Comparison of ENCODE assay signal across 17 cellular contexts in genomic region chr1:54267815-54268551, GRCh38.
DNase-seq lines count a peak whose midpoint lies in the region; ATAC-seq and TF ChIP-seq lines count a peak whose summit lies in the region.
"Had no signal": no experiment of that assay in that cellular context is flagged by ENCODE, and none has a peak within 500 bp of the region (broad histone marks: within the 10 kb centered on the region; RNA-seq: fewer than 3 reads in every experiment).

No MANE protein-coding gene starts in this region.

- H3K4me1 Mint-ChIP-seq in H9 (peaks cover 9 to 13% of the 10 kb centered on the region in 2 experiments), T-helper 17 cell (peaks cover 43% of the 10 kb centered on the region), endodermal cell (peaks cover 12% of the 10 kb centered on the region), immature natural killer cell (peaks cover 78 to 85% of the 10 kb centered on the region in 2 donors)
- H3K4me1 Mint-ChIP-seq in stimulated activated effector memory CD8-positive, alpha-beta T cell treated with anti-CD3 and anti-CD28 coated beads, Interleukin-12 subunit alpha, Interleukin-12 subunit beta, amount 100 ng/mL, for 72 hours = peaks cover 57% of the 10 kb centered on the region
- H3K4me1 Mint-ChIP-seq: CD14-positive monocyte had no signal

- H3K4me2 ChIP-seq in H9 (ENCODE audit: insufficient read depth, insufficient read length, low read length) = no peak overlapping the region
- H3K4me2 ChIP-seq: GM23338 had no signal

- no peaks in the 10 kb centered on the region for H3K23me2 ChIP-seq in H9 (ENCODE audit: insufficient read length, low read depth, low read length, poor library complexity, severe bottlenecking)

- TF ChIP-seq CTCF in H9 (conservative IDR thresholded peaks at IDR 0.05) (no peak), endodermal cell (conservative IDR thresholded peaks at IDR 0.05) (no peak), RWPE1 (conservative IDR thresholded peaks at IDR 0.05; ENCODE audit: low read depth) (no peak)

- no peak overlapping the region for H3K14ac ChIP-seq in H9 (ENCODE audit: insufficient read depth, low read length)

- no peak overlapping the region for H3K4me3 Mint-ChIP-seq in H9
- no peak overlapping the region for H3K4me3 Mint-ChIP-seq in T-helper 17 cell
- no peak overlapping the region for H3K4me3 Mint-ChIP-seq in endodermal cell
- H3K4me3 Mint-ChIP-seq in stimulated activated effector memory CD8-positive, alpha-beta T cell treated with anti-CD3 and anti-CD28 coated beads, Interleukin-12 subunit alpha, Interleukin-12 subunit beta, amount 100 ng/mL, for 72 hours = no peak overlapping the region
- no peak overlapping the region for H3K4me3 Mint-ChIP-seq in immature natural killer cell
- H3K4me3 Mint-ChIP-seq: CD14-positive monocyte, GM23338 had no signal

- H3K4ac ChIP-seq in H9 (ENCODE audit: low read depth, low read length) = no peak overlapping the region

- H2BK12ac ChIP-seq in H9 (ENCODE audit: insufficient read length, low read depth, low read length) = no peak overlapping the region

- H3K9me3 ChIP-seq in H9 (ENCODE audit: control insufficient read depth, low read depth, low read length) = no peaks in the 10 kb centered on the region
- no peaks in the 10 kb centered on the region for H3K9me3 ChIP-seq in T-helper 17 cell (ENCODE audit: control insufficient read depth, low read length, poor library complexity, severe bottlenecking)
- no peaks in the 10 kb centered on the region for H3K9me3 ChIP-seq in endodermal cell (ENCODE audit: control insufficient read depth, low read length)

- H3K27ac ChIP-seq in H9 (ENCODE audit: insufficient read length, low read depth, low read length) (no peak overlapping the region), endodermal cell (ENCODE audit: low read depth, low read length) (no peak overlapping the region), RWPE1 (no peak overlapping the region)

- CTCF ChIA-PET in RWPE1 (lab: Yijun Ruan, JAX) = interaction anchor here (0.6 kb wide), 1 partner anchor 703 kb away, joined by 4 read pairs; no protein-coding TSS in a partner anchor

- POLR2A ChIA-PET in RWPE1 (lab: Yijun Ruan, JAX; ENCODE audit: low non-redundant PET) = no interaction called here

- no peak overlapping the region for H2BK15ac ChIP-seq in H9 (ENCODE audit: low read depth, low read length)

- no peak overlapping the region for H4K8ac ChIP-seq in H9 (replicated peaks; ENCODE audit: insufficient read length, low read depth, low read length)

- H3K36me3 Mint-ChIP-seq in H9 (ENCODE audit: insufficient read depth in 1 of 3, low read depth in 3 of 3) (peaks cover 6 to 7% (median 7%) of the 10 kb centered on the region in 3 experiments; a peak in 3 of 7 replicates), T-helper 17 cell (ENCODE audit: low read depth) (no peaks in the 10 kb centered on the region), endodermal cell (ENCODE audit: low read depth) (peaks cover 52% of the 10 kb centered on the region), immature natural killer cell (no peaks in the 10 kb centered on the region)
- peaks cover 18% of the 10 kb centered on the region for H3K36me3 Mint-ChIP-seq in stimulated activated effector memory CD8-positive, alpha-beta T cell treated with anti-CD3 and anti-CD28 coated beads, Interleukin-12 subunit alpha, Interleukin-12 subunit beta, amount 100 ng/mL, for 72 hours

- no peak for ATAC-seq in T-helper 17 cell
- no peak for ATAC-seq in stimulated activated effector memory CD8-positive, alpha-beta T cell treated with anti-CD3 and anti-CD28 coated beads, Interleukin-12 subunit alpha, Interleukin-12 subunit beta, amount 100 ng/mL, for 72 hours
- ATAC-seq in HG02938 (IDR thresholded peaks at IDR 0.05; ENCODE audit: unreplicated experiment) = no peak
- ATAC-seq: GM23338 had no signal

- peaks cover 84% of the 10 kb centered on the region for H3K36me3 ChIP-seq in endodermal cell (ENCODE audit: control insufficient read depth, insufficient read depth, low read length)

- H4K91ac ChIP-seq in H9 (ENCODE audit: insufficient read length, low read depth, low read length) = no peak overlapping the region

- H2AK5ac ChIP-seq in H9 (ENCODE audit: insufficient read length, low read length) = no peak overlapping the region

- no peak overlapping the region for H4K5ac ChIP-seq in H9 (ENCODE audit: insufficient read length, low read depth, low read length)

- no peaks in the 10 kb centered on the region for H3K9me3 Mint-ChIP-seq in H9
- no peaks in the 10 kb centered on the region for H3K9me3 Mint-ChIP-seq in endodermal cell
- H3K9me3 Mint-ChIP-seq in stimulated activated effector memory CD8-positive, alpha-beta T cell treated with anti-CD3 and anti-CD28 coated beads, Interleukin-12 subunit alpha, Interleukin-12 subunit beta, amount 100 ng/mL, for 72 hours = no peaks in the 10 kb centered on the region
- H3K9me3 Mint-ChIP-seq in immature natural killer cell = no peaks in the 10 kb centered on the region
- H3K9me3 Mint-ChIP-seq: CD14-positive monocyte, GM23338 had no signal

- no peak overlapping the region for H3T11ph ChIP-seq in H9 (ENCODE audit: low read length)

- H2BK5ac ChIP-seq in H9 (ENCODE audit: insufficient read length, low read length) = no peak overlapping the region

- no peak overlapping the region for H3K56ac ChIP-seq in H9 (ENCODE audit: insufficient read length, low read depth, low read length)

- H3K9ac ChIP-seq in H9 (ENCODE audit: extremely low read depth, insufficient read length, low read length) (no peak overlapping the region), endodermal cell (ENCODE audit: extremely low read depth, low read length, poor library complexity, severe bottlenecking) (no peak overlapping the region)

- peaks cover 2% of the 10 kb centered on the region for H3K79me1 ChIP-seq in H9 (ENCODE audit: insufficient read depth, low read depth, low read length, poor library complexity, severe bottlenecking)

- H3K27ac Mint-ChIP-seq in H9 (peak overlapping the region in 2 of 3 experiments; percentile 39 to 68; a peak in 2 of 7 replicates), T-helper 17 cell (peak overlapping the region; percentile 70), endodermal cell (peak overlapping the region; percentile 64), immature natural killer cell (peak overlapping the region in 3 of 6 donors; percentile 3 to 61 (median 10))
- peak overlapping the region; percentile 86 for H3K27ac Mint-ChIP-seq in stimulated activated effector memory CD8-positive, alpha-beta T cell treated with anti-CD3 and anti-CD28 coated beads, Interleukin-12 subunit alpha, Interleukin-12 subunit beta, amount 100 ng/mL, for 72 hours
- H3K27ac Mint-ChIP-seq: CD14-positive monocyte had no signal

- H3K4me3 ChIP-seq in endodermal cell (ENCODE audit: low read length) = no peak overlapping the region
- H3K4me3 ChIP-seq: GM23338 had no signal

- no peak overlapping the region for H3K18ac ChIP-seq in H9 (ENCODE audit: insufficient read length, low read depth, low read length)

- no CpG with 5 or more reads among the region's 15 CpGs for WGBS in H9 (ENCODE audit: extremely low coverage, insufficient read length, low lambda C conversion rate)
- 94 to 96% methylated on average over 13 to 15 of the region's 15 CpGs for WGBS in endodermal cell (ENCODE audit: insufficient coverage in 1 of 2, insufficient read length in 1 of 2), 2 experiments

- H3K4me1 ChIP-seq in H9 (ENCODE audit: insufficient read depth, low read length) (no peaks in the 10 kb centered on the region), endodermal cell (ENCODE audit: control insufficient read depth, insufficient read depth, low read length) (no peaks in the 10 kb centered on the region)

- DNase-seq in H9 (no peak), T-helper 17 cell (no peak), endodermal cell (no peak), RWPE1 (ENCODE audit: low spot score) (no peak), immature natural killer cell (no peak)
- DNase-seq in stimulated activated effector memory CD8-positive, alpha-beta T cell treated with anti-CD3 and anti-CD28 coated beads, Interleukin-12 subunit alpha, Interleukin-12 subunit beta, amount 100 ng/mL, for 72 hours (ENCODE audit: low spot score in 2 of 2) = no peak
- DNase-seq: AML-193, DND-41, KG1, NCI-H1417, NCI-H1930, NCI-H226, NCI-H524, SIG-M5 had no signal

- no peak overlapping the region for H2BK120ac ChIP-seq in H9 (ENCODE audit: low read depth, low read length, poor library complexity, severe bottlenecking)

- H4K20me1 ChIP-seq in H9 (ENCODE audit: control insufficient read depth, insufficient read depth, insufficient read length) = no peaks in the 10 kb centered on the region

- no peaks in the 10 kb centered on the region for H3K27me3 Mint-ChIP-seq in H9 (ENCODE audit: low read depth)
- no peaks in the 10 kb centered on the region for H3K27me3 Mint-ChIP-seq in T-helper 17 cell
- H3K27me3 Mint-ChIP-seq in endodermal cell (ENCODE audit: insufficient read depth) = no peaks in the 10 kb centered on the region
- H3K27me3 Mint-ChIP-seq in immature natural killer cell (ENCODE audit: low read depth in 3 of 3) = peaks cover 4 to 10% (median 4%) of the 10 kb centered on the region in 3 donors

- H2AFZ ChIP-seq in H9 (ENCODE audit: low read length) = no peak overlapping the region
- H2AFZ ChIP-seq: GM23338 had no signal

- H3K27me3 ChIP-seq in H9 (ENCODE audit: insufficient read depth, low read length) (no peaks in the 10 kb centered on the region), endodermal cell (ENCODE audit: control insufficient read depth, insufficient read depth, low read length, poor library complexity, severe bottlenecking) (no peaks in the 10 kb centered on the region)

- no peak overlapping the region for H2BK20ac ChIP-seq in H9 (ENCODE audit: low read depth, low read length, poor library complexity, severe bottlenecking)

- H3K79me2 ChIP-seq in H9 (ENCODE audit: insufficient read depth, low read length) = no peaks in the 10 kb centered on the region

- H3K23ac ChIP-seq in H9 (ENCODE audit: insufficient read length, low read depth, low read length) = no peak overlapping the region
